In genomic region chr14:89365071-89365801, GRCh38 we compare ENCODE assay signal across 9 cellular contexts. TPM values are rescaled to one million over a fixed set of nuclear protein-coding genes. Genes with fewer than 3 reads are reported as not detected.
DNase-seq lines count a peak whose midpoint lies in the region; ATAC-seq and TF ChIP-seq lines count a peak whose summit lies in the region.
"Had no signal": no experiment of that assay in that cellular context is flagged by ENCODE, and none has a peak within 500 bp of the region (broad histone marks: within the 10 kb centered on the region; RNA-seq: fewer than 3 reads in every experiment).

No MANE protein-coding gene starts in this region.

- H2AK9ac ChIP-seq in IMR-90 (replicated peaks; ENCODE audit: low read depth, low read length, poor library complexity): no peak overlapping the region

- H2BK5ac ChIP-seq in IMR-90 (ENCODE audit: low read depth, low read length, poor library complexity, severe bottlenecking): no peak overlapping the region

- H3K27me3 Mint-ChIP-seq in CD14-positive monocyte (ENCODE audit: low read depth in 3 of 3): peaks cover 0 to 2% (median 0%) of the 10 kb centered on the region in 3 donors

- peak overlapping the region; percentile 40 to 67 for H3K4me3 Mint-ChIP-seq in CD14-positive monocyte

- TF ChIP-seq RAD21 in IMR-90 (IDR thresholded peaks at IDR 0.05; ENCODE audit: low read length): no peak

- DNase-seq in CD14-positive monocyte (ENCODE audit: low spot score) (peak; percentile 86), IMR-90 (peak; percentile 59), right cardiac atrium (no peak), foreskin melanocyte (no peak), NCI-H2107 (lab: John Stamatoyannopoulos, UW) (no peak)
- peak; percentile 20 to 34 for DNase-seq in activated CD8-positive, alpha-beta memory T cell treated with anti-CD3 and anti-CD28 coated beads for 4 hours (ENCODE audit: low read depth in 2 of 2)
- DNase-seq in stimulated activated CD8-positive, alpha-beta memory T cell treated with anti-CD3 and anti-CD28 coated beads, Interleukin-2, amount 100 ng/mL, for 1 hour (ENCODE audit: low read depth in 2 of 2): peak; percentile 16 to 21

- H3K27ac ChIP-seq in IMR-90 (ENCODE audit: insufficient read depth, low read length) (no peak overlapping the region), right cardiac atrium (ENCODE audit: low read length) (no peak overlapping the region)
- H3K27ac ChIP-seq: C4-2B had no signal

- peaks cover 32% of the 10 kb centered on the region for H4K20me1 ChIP-seq in IMR-90 (ENCODE audit: insufficient read depth, low read length)

- H3K4me3 ChIP-seq in IMR-90 (ENCODE audit: insufficient read depth, low read depth, low read length) (no peak overlapping the region), right cardiac atrium (ENCODE audit: low read length) (no peak overlapping the region)

- H3K18ac ChIP-seq in IMR-90 (ENCODE audit: low read depth, low read length): no peak overlapping the region

- H4K8ac ChIP-seq in IMR-90 (ENCODE audit: low read depth in 2 of 2, low read length in 2 of 2): no peak overlapping the region

- no peak for TF ChIP-seq POLR2A in IMR-90 (IDR thresholded peaks at IDR 0.05; ENCODE audit: low read depth, low read length)

- no peak overlapping the region for H2AFZ ChIP-seq in IMR-90 (replicated peaks; ENCODE audit: low read length, poor library complexity)

- H3K56ac ChIP-seq in IMR-90 (ENCODE audit: extremely low read depth, insufficient read depth, low read length): no peak overlapping the region

- H3K79me1 ChIP-seq in IMR-90 (ENCODE audit: low read depth in 1 of 2, low read length in 2 of 2): peaks cover 46 to 64% of the 10 kb centered on the region in 2 experiments

- H3K36me3 ChIP-seq in IMR-90 (ENCODE audit: control insufficient read depth, insufficient read depth, low read length): no peaks in the 10 kb centered on the region

- no peak overlapping the region for H2BK15ac ChIP-seq in IMR-90 (ENCODE audit: low read depth, low read length)

- POLR2A ChIA-PET in IMR-90 (lab: Charles Lee; ENCODE audit: unreplicated experiment): no interaction called here

- intact Hi-C loops in CD14-positive monocyte (cut with micrococcal nuclease): loop anchor here in 1 of 2 donors (5.0 kb wide), 2 partner anchors 52 to 63 kb away; partner anchors contain the start of gene FOXN3
- intact Hi-C loops in IMR-90 (cut with micrococcal nuclease): no loop called here
- intact Hi-C loops in right cardiac atrium (cut with DNase I): no loop called here

- no peak overlapping the region; the same call in 1 of the 2 replicates for H3K14ac ChIP-seq in IMR-90 (replicated peaks; ENCODE audit: low read depth, low read length)

- no peak overlapping the region for H4K5ac ChIP-seq in IMR-90 (ENCODE audit: low read depth, low read length)

- no peak overlapping the region for H4K91ac ChIP-seq in IMR-90 (ENCODE audit: insufficient read depth, low read depth, low read length)

- H3K27me3 ChIP-seq in IMR-90 (ENCODE audit: control insufficient read depth, insufficient read depth, low read length) (no peaks in the 10 kb centered on the region), right cardiac atrium (ENCODE audit: control insufficient read depth, insufficient read depth) (no peaks in the 10 kb centered on the region)

- peaks cover under 1% of the 10 kb centered on the region in 2 donors for H3K36me3 Mint-ChIP-seq in CD14-positive monocyte

- H3K4me1 ChIP-seq in IMR-90 (ENCODE audit: control insufficient read depth, insufficient read depth, low read length) (peaks cover 6% of the 10 kb centered on the region), right cardiac atrium (ENCODE audit: control insufficient read depth, insufficient read depth, low read length) (peaks cover 15% of the 10 kb centered on the region)

- H3K27ac Mint-ChIP-seq in CD14-positive monocyte: peak overlapping the region; percentile 89 to 96 (median 93)

- CTCF ChIA-PET in IMR-90 (lab: Yijun Ruan, JAX): interaction anchor here (0.6 kb wide), 1 partner anchor 309 kb away, joined by 3 read pairs; no protein-coding TSS in a partner anchor

- H3K9me3 Mint-ChIP-seq in CD14-positive monocyte: peaks cover 0 to 2% (median 0%) of the 10 kb centered on the region in 7 donors

- H3K4me2 ChIP-seq in IMR-90 (ENCODE audit: low read depth, low read length): peak overlapping the region; percentile 56; the same call in 1 of the 2 replicates

- no peak overlapping the region for H2AK5ac ChIP-seq in IMR-90 (ENCODE audit: low read depth, low read length)

- peak; percentile 97 for ATAC-seq in GM21367 (IDR thresholded peaks at IDR 0.05; ENCODE audit: unreplicated experiment)
- peak; percentile 53 for ATAC-seq in IMR-90 (ENCODE audit: low read depth)
- ATAC-seq in right cardiac atrium: peak; percentile 56 to 74

- H3K9me1 ChIP-seq in IMR-90 (ENCODE audit: insufficient read depth, low read length): peaks cover 13% of the 10 kb centered on the region

- in situ Hi-C loops in IMR-90 (cut with MboI; ENCODE audit: low sequenced_read_pairs): no loop called here

- H2BK20ac ChIP-seq in IMR-90 (ENCODE audit: low read depth, low read length): no peak overlapping the region

- H3K9ac ChIP-seq in IMR-90 (ENCODE audit: low read depth, low read length): no peak overlapping the region

- H3K4me1 Mint-ChIP-seq in CD14-positive monocyte: peaks cover 58% of the 10 kb centered on the region

- BruUV-seq in IMR-90 (replicated peaks; lab: Mats Ljungman, UMichigan): no TSS peak

- dilution Hi-C loops in IMR-90 (cut with HindIII; ENCODE audit: low sequenced_read_pairs, unreplicated experiment): no loop called here

- TF ChIP-seq CTCF in CD14-positive monocyte (IDR thresholded peaks at IDR 0.05) (no peak), IMR-90 (conservative IDR thresholded peaks at IDR 0.05; ENCODE audit: low read depth, low read length) (no peak)

- no peak overlapping the region for H3K4ac ChIP-seq in IMR-90 (ENCODE audit: low read depth, low read length)

- no CpG with 5 or more reads among the region's 13 CpGs for WGBS in IMR-90 (ENCODE audit: extremely low coverage in 2 of 2, insufficient read length in 1 of 2), 2 experiments
- WGBS in right cardiac atrium: 56% methylated on average over 13 of the region's 13 CpGs

- H3K9me3 ChIP-seq in IMR-90 (ENCODE audit: control insufficient read depth, insufficient read depth, low read length) (no peaks in the 10 kb centered on the region), right cardiac atrium (ENCODE audit: control insufficient read depth, low read length) (no peaks in the 10 kb centered on the region)

- no peak overlapping the region; the same call in 1 of the 2 replicates for H3K23ac ChIP-seq in IMR-90 (ENCODE audit: low read depth, low read length)

- no peak overlapping the region for H2BK120ac ChIP-seq in IMR-90 (ENCODE audit: low read depth, low read length)

TF ChIP-seq in IMR-90, 13 proteins besides CTCF, POLR2A, EP300 and RAD21:
- no peak for TF ChIP-seq CEBPB (IDR thresholded peaks at IDR 0.05; ENCODE audit: low read depth, low read length)
- TF ChIP-seq MXI1 (IDR thresholded peaks at IDR 0.05; ENCODE audit: borderline replicate concordance, low read depth, low read length): no peak
- TF ChIP-seq BHLHE40 (IDR thresholded peaks at IDR 0.05; ENCODE audit: low read depth, low read length): no peak
TF ChIP-seq in IMR-90: peak in this region for 0.

RNA-seq across cellular contexts. Expression of gene FOXN3, which starts 51.8 kb away (rescaled TPM):
- polyA plus RNA-seq in CD14-positive monocyte (10 to 100 TPM; 38.7 to 42.0 TPM), IMR-90 (2012; rRNA removed) (22.6 and 23.5 TPM in 2 replicates), right cardiac atrium (31.5 TPM)
- total RNA-seq in IMR-90 (2012; rRNA removed) (32.5 and 33.7 TPM in 2 replicates), right cardiac atrium (100 to 1,000 TPM; 116 to 146 (median 125) TPM)
- polyA plus RNA-seq in IMR-90 (2012; cell fraction: cytosol; rRNA removed): 13.7 and 16.8 TPM in 2 replicates
- polyA plus RNA-seq in IMR-90 (2012; cell fraction: nucleus; rRNA removed; ENCODE audit: low replicate concordance): 13.3 and 17.3 TPM in 2 replicates

Comparison
In these comparisons a context has a peak if more than half of its experiments do, and no peak if none do; other contexts are left out.
1. DNase-seq: peak in CD14-positive monocyte (single experiment), IMR-90 (single experiment), activated CD8-positive, alpha-beta memory T cell treated with anti-CD3 and anti-CD28 coated beads for 4 hours (2 of 2) and stimulated activated CD8-positive, alpha-beta memory T cell treated with anti-CD3 and anti-CD28 coated beads, Interleukin-2, amount 100 ng/mL, for 1 hour (2 of 2); none in right cardiac atrium (0 of 3), foreskin melanocyte (single experiment) and NCI-H2107 (single experiment).
2. Peak in every context shown above with its lines, with median percentiles within 50 percentile points of each other: ATAC-seq.